In genomic region chr6:151632415-151632987, GRCh38 we compare ENCODE assay signal across 28 cellular contexts.
"Had no signal": no experiment of that assay in that cellular context is flagged by ENCODE, and none has a peak within 500 bp of the region (broad histone marks: within the 10 kb centered on the region; RNA-seq: fewer than 3 reads in every experiment).

No MANE protein-coding gene starts in this region.

- FAIRE-seq: colon had no signal

- H3K36me3 ChIP-seq: gastroesophageal sphincter, heart right ventricle, neutrophil, thoracic aorta, transverse colon, upper lobe of right lung had no signal

- H3K9ac ChIP-seq: parathyroid adenoma had no signal

- H3K9me3 ChIP-seq: gastroesophageal sphincter, neutrophil, thoracic aorta, transverse colon had no signal

- ATAC-seq: esophagus mucosa; gastroesophageal sphincter; heart right ventricle; left colon; left ventricle myocardium superior; natural killer cell treated with Interleukin-12 subunit alpha and Interleukin-12 subunit beta and Interleukin-15 and Interleukin-18, amount 100 ng/mL, for 72 hours; sciatic nerve; stimulated activated memory B cell treated with anti-CD40 and anti-IgM and Interleukin-4, amounts not matched to agents 10 μg/mL and 1 μg/mL and 100 μg/mL, for 72 hours; stimulated activated naive CD8-positive, alpha-beta T cell treated with anti-CD3 and anti-CD28 coated beads, Interleukin-15, Interleukin-2, amounts not matched to agents 100 U/mL and 50 U/mL, for 24 hours; upper lobe of right lung had no signal

- DNase-seq: dorsolateral prefrontal cortex; effector CD4-positive, alpha-beta T cell; foreskin fibroblast; glutamatergic neuron; heart right ventricle; hypothalamus; immature natural killer cell; islet precursor cell; kidney glomerular epithelial cell; left colon; left ventricle myocardium superior; naive B cell; stimulated activated CD4-positive, alpha-beta T cell treated with anti-CD3 and anti-CD28 coated beads, Interleukin-2, amount 100 ng/mL, for 24 hours; stimulated activated CD4-positive, alpha-beta T cell treated with anti-CD3 and anti-CD28 coated beads, Interleukin-4, amount 100 ng/mL, for 4 hours; stimulated activated naive CD8-positive, alpha-beta T cell treated with anti-CD3 and anti-CD28 coated beads, Interleukin-15, Interleukin-2, amounts not matched to agents 100 U/mL and 50 U/mL, for 24 hours; transverse colon; upper lobe of right lung had no signal

- H3K27ac ChIP-seq: dorsolateral prefrontal cortex, epithelial cell of prostate, gastroesophageal sphincter, heart right ventricle, neutrophil, parathyroid adenoma, thoracic aorta, transverse colon, upper lobe of right lung had no signal

- H3K4me3 ChIP-seq: dorsolateral prefrontal cortex, gastroesophageal sphincter, heart right ventricle, lung, thoracic aorta, transverse colon, upper lobe of right lung had no signal

- H3K4me1 ChIP-seq: gastroesophageal sphincter, parathyroid adenoma, transverse colon, upper lobe of right lung had no signal

- H3K27me3 ChIP-seq: dorsolateral prefrontal cortex, gastroesophageal sphincter, heart right ventricle, neutrophil, transverse colon, upper lobe of right lung had no signal
